Comparison of ENCODE assay signal across 7 cellular contexts in genomic region chr13:79830426-79830825, GRCh38.
"Had no signal": no experiment of that assay in that cellular context is flagged by ENCODE, and none has a peak within 500 bp of the region (broad histone marks: within the 10 kb centered on the region; RNA-seq: fewer than 3 reads in every experiment).

No MANE protein-coding gene starts in this region.

- H3K36me3 ChIP-seq: HAP-1 had no signal

- H3K4me3 ChIP-seq: GM23338, HAP-1, K562 had no signal

- H3K27ac Mint-ChIP-seq: GM23338, HFFc6 had no signal

- DNase-seq: H7, HFFc6, IMR-90 had no signal

- H3K9me3 ChIP-seq: HAP-1 had no signal

- H3K4me3 Mint-ChIP-seq: GM23338, HFFc6 had no signal

- H3K4me1 ChIP-seq: HAP-1 had no signal

- ATAC-seq: GM23338, HCT116, K562 had no signal
